ENCODE assay signal across 13 cellular contexts in genomic region chr9:137772281-137772873, GRCh38.
DNase-seq lines count a peak whose midpoint lies in the region; ATAC-seq, FAIRE-seq and TF ChIP-seq lines count a peak whose summit lies in the region.
"Had no signal": no experiment of that assay in that cellular context is flagged by ENCODE, and none has a peak within 500 bp of the region (broad histone marks: within the 10 kb centered on the region; RNA-seq: fewer than 3 reads in every experiment).

No MANE protein-coding gene starts in this region.

- H4K5ac ChIP-seq in H1 (ENCODE audit: insufficient read length, low read depth, low read length), result no peak overlapping the region

- CTCF ChIA-PET in H1 (lab: Charles Lee; ENCODE audit: partially characterized antibody), result interaction anchor here (0.8 to 1.7 kb wide), 15 partner anchors 9 to 214 kb away, joined by 3 to 8 read pairs (median 4); no protein-coding TSS in a partner anchor

- intact Hi-C loops in psoas muscle (cut with DNase I), result loop anchor here (2.0 to 5.0 kb wide), 2 partner anchors 100 kb away; no protein-coding TSS in a partner anchor

- no peak overlapping the region for H2BK15ac ChIP-seq in H1 (ENCODE audit: low read length)

- no peak for FAIRE-seq in H1 (lab: Jason Lieb, UNC)
- FAIRE-seq: islet of Langerhans had no signal

- H3K9me3 ChIP-seq in H1 (ENCODE audit: insufficient read depth in 2 of 2, low read depth in 1 of 2, low read length in 1 of 2) (no peaks in the 10 kb centered on the region), psoas muscle (no peaks in the 10 kb centered on the region)
- H3K9me3 ChIP-seq: breast epithelium had no signal

- H3K79me2 ChIP-seq in H1 (ENCODE audit: control insufficient read depth in 1 of 2, insufficient read depth in 2 of 2, low read length in 2 of 2), result peaks cover 0 to 11% of the 10 kb centered on the region in 2 experiments; a peak in 1 of 4 replicates

- no peak overlapping the region for H2BK5ac ChIP-seq in H1 (ENCODE audit: low read depth, low read length)

- H2BK12ac ChIP-seq in H1 (ENCODE audit: low read depth, low read length), result no peak overlapping the region

- no peak overlapping the region for H2AFZ ChIP-seq in H1 (ENCODE audit: low read length)

- peaks cover 2 to 4% of the 10 kb centered on the region in 2 experiments for H4K20me1 ChIP-seq in H1 (replicated peaks in 1 of 2; ENCODE audit: control insufficient read depth in 1 of 2, insufficient read depth in 2 of 2, low read length in 2 of 2)

- TF ChIP-seq CTCF in H1 (IDR thresholded peaks at IDR 0.05; ENCODE audit: control extremely low read depth in 1 of 3, insufficient read depth in 1 of 3, low read depth in 1 of 3, low read length in 3 of 3), result peak; percentile 60 to 77 (median 63)
- peak; percentile 22 for TF ChIP-seq CTCF in psoas muscle (IDR thresholded peaks at IDR 0.05)

- no peak overlapping the region for H3K9ac ChIP-seq in H1 (replicated peaks in 1 of 4; ENCODE audit: extremely low read depth in 1 of 4, low read depth in 3 of 4, low read length in 3 of 4)

- H3K4ac ChIP-seq in H1 (replicated peaks; ENCODE audit: insufficient read length, low read depth, low read length), result no peak overlapping the region

- POLR2A ChIA-PET in H1 (lab: Charles Lee; ENCODE audit: partially characterized antibody), result interaction anchor here (0.7 to 1.5 kb wide), 3 partner anchors 13 to 15 kb away, joined by 3 read pairs; no protein-coding TSS in a partner anchor

- peaks cover 7% of the 10 kb centered on the region; the same call in 1 of the 2 replicates for H3K79me1 ChIP-seq in H1 (ENCODE audit: low read depth, low read length)

- peak in 3 of 4 donors; percentile 38 to 66 (median 60) for ATAC-seq in psoas muscle
- ATAC-seq: activated T-cell treated with anti-CD3 and anti-CD28 coated beads, Interleukin-2, amount 50 U/mL, for 72 hours; stimulated activated naive CD8-positive, alpha-beta T cell treated with anti-CD3 and anti-CD28 coated beads, Interleukin-15, Interleukin-2, amounts not matched to agents 100 U/mL and 50 U/mL, for 24 hours had no signal

- H3K36me3 ChIP-seq in H1 (ENCODE audit: control insufficient read depth in 2 of 4, insufficient read depth in 4 of 4, low read length in 3 of 4), result peaks cover 8 to 38% (median 18%) of the 10 kb centered on the region in 4 experiments; a peak in 7 of 8 replicates
- peaks cover 0 to 60% of the 10 kb centered on the region in 2 donors for H3K36me3 ChIP-seq in psoas muscle (ENCODE audit: insufficient read depth in 1 of 2, low read depth in 1 of 2)
- H3K36me3 ChIP-seq: breast epithelium had no signal

- no peak for TF ChIP-seq POLR2A in H1 (IDR thresholded peaks at IDR 0.05; ENCODE audit: control extremely low read depth in 1 of 2, low read depth in 2 of 2, low read length in 2 of 2)

- no peak overlapping the region for H3K18ac ChIP-seq in H1 (ENCODE audit: extremely low read depth, low read length)

- H4K91ac ChIP-seq in H1 (replicated peaks; ENCODE audit: insufficient read length, low read length), result no peak overlapping the region

- TF ChIP-seq EP300 in H1 (IDR thresholded peaks at IDR 0.05; ENCODE audit: borderline replicate concordance in 1 of 2, low read depth in 2 of 2, low read length in 2 of 2), result no peak

- H3K4me1 ChIP-seq in H1 (replicated peaks in 1 of 4; ENCODE audit: control insufficient read depth in 3 of 4, insufficient read depth in 4 of 4, low read length in 3 of 4) (0 out of 7 replicates have a peak, but pooled peaks cover 0 to 2% (median 0%) of the 10 kb centered on the region in 4 experiments), psoas muscle (no peaks in the 10 kb centered on the region)
- H3K4me1 ChIP-seq: breast epithelium had no signal

- no peak overlapping the region for H4K8ac ChIP-seq in H1 (ENCODE audit: extremely low read depth, insufficient read depth, low read length)

- H3K23me2 ChIP-seq in H1 (ENCODE audit: low read depth, low read length), result no peaks in the 10 kb centered on the region

- H3K23ac ChIP-seq in H1 (ENCODE audit: insufficient read length), result no peak overlapping the region

- no peak overlapping the region for H2AK5ac ChIP-seq in H1 (ENCODE audit: low read depth, low read length)

- H3K27ac ChIP-seq in H1 (ENCODE audit: low read depth, low read length), result no peak overlapping the region
- H3K27ac ChIP-seq in psoas muscle, result no peak overlapping the region
- H3K27ac ChIP-seq: 22Rv1, breast epithelium had no signal

- WGBS in H1 (ENCODE audit: extremely low coverage in 1 of 2, insufficient coverage in 1 of 2, insufficient read length in 1 of 2, insufficient replicate concordance in 2 of 2, low coverage in 1 of 2, low lambda C conversion rate in 2 of 2, missing lambda C conversion rate in 1 of 2), 2 experiments, result 76% methylated on average over 12 of the region's 12 CpGs; no CpG with 5 or more reads in 1 of the 2 experiments
- WGBS in psoas muscle, 3 donors, result 85 to 91% (median 89%) methylated on average over 12 of the region's 12 CpGs

- DNase-seq in DMS 273 (lab: John Stamatoyannopoulos, UW; ENCODE audit: unreplicated experiment) (peak; percentile 8), DMS 273 treated with DMSO at 0.1 percent for 48 hours (lab: John Stamatoyannopoulos, UW) (no peak), NAMALWA (ENCODE audit: low spot score) (peak; percentile 25), H1 (ENCODE audit: low read depth in 1 of 2, low spot score in 2 of 2) (peak in 1 of 2 experiments; percentile 59), psoas muscle (no peak), MV-4-11 (lab: John Stamatoyannopoulos, UW) (no peak), cerebellum (ENCODE audit: low spot score) (no peak), DMS114 treated with DMSO at 0.1 percent for 48 hours (lab: John Stamatoyannopoulos, UW; ENCODE audit: unreplicated experiment) (no peak)
- DNase-seq: activated T-cell treated with anti-CD3 and anti-CD28 coated beads, Interleukin-2, amount 50 U/mL, for 72 hours; stimulated activated naive CD8-positive, alpha-beta T cell treated with anti-CD3 and anti-CD28 coated beads, Interleukin-15, Interleukin-2, amounts not matched to agents 100 U/mL and 50 U/mL, for 24 hours had no signal

- H3K14ac ChIP-seq in H1 (ENCODE audit: insufficient read length), result no peak overlapping the region

- H2BK20ac ChIP-seq in H1 (ENCODE audit: low read length), result no peak overlapping the region

- TF ChIP-seq RAD21 in H1 (IDR thresholded peaks at IDR 0.05 in 1 of 2, conservative IDR thresholded peaks at IDR 0.05 in 1 of 2; ENCODE audit: low read depth in 2 of 2, low read length in 2 of 2), result peak; percentile 58 to 76

- H3K4me2 ChIP-seq in H1 (ENCODE audit: insufficient read depth in 1 of 2, low read depth in 2 of 2, low read length in 2 of 2), result no peak overlapping the region

- no peak overlapping the region for H3K4me3 ChIP-seq in H1 (ENCODE audit: extremely low read depth in 1 of 4, insufficient read depth in 2 of 4, low read depth in 3 of 4, low read length in 4 of 4)
- no peak overlapping the region for H3K4me3 ChIP-seq in psoas muscle
- H3K4me3 ChIP-seq: breast epithelium had no signal

- H3K56ac ChIP-seq in H1 (replicated peaks; ENCODE audit: insufficient read length, low read depth, low read length), result no peak overlapping the region

- no peaks in the 10 kb centered on the region for H3K27me3 ChIP-seq in H1 (replicated peaks in 1 of 4; ENCODE audit: control insufficient read depth in 3 of 4, extremely low read depth in 1 of 4, insufficient read depth in 3 of 4, low read length in 3 of 4)
- H3K27me3 ChIP-seq in psoas muscle (ENCODE audit: insufficient read depth in 3 of 3, low read length in 2 of 3), result no peaks in the 10 kb centered on the region
- H3K27me3 ChIP-seq: breast epithelium had no signal

- H2BK120ac ChIP-seq in H1 (replicated peaks; ENCODE audit: low read depth, low read length), result no peak overlapping the region

TF ChIP-seq in H1, 55 proteins besides CTCF, POLR2A, EP300 and RAD21:
- TF ChIP-seq ZNF274 (IDR thresholded peaks at IDR 0.05; ENCODE audit: borderline replicate concordance, extremely low read depth, low read length) (no peak), YY1 (IDR thresholded peaks at IDR 0.05; ENCODE audit: low read depth, low read length) (no peak), CHD1 (IDR thresholded peaks at IDR 0.05; ENCODE audit: low read depth, low read length) (no peak), GABPA (IDR thresholded peaks at IDR 0.05; ENCODE audit: borderline replicate concordance, insufficient read depth, low read length) (no peak), POLR2AphosphoS5 (IDR thresholded peaks at IDR 0.05; ENCODE audit: low read depth, low read length) (no peak), BCL11A (IDR thresholded peaks at IDR 0.05; ENCODE audit: low read depth in 2 of 2, low read length in 2 of 2) (no peak)

Comparison
In these comparisons a context has a peak if more than half of its experiments do, and no peak if none do; other contexts are left out.
1. DNase-seq: peak in DMS 273 (single experiment) and NAMALWA (single experiment); none in DMS 273 treated with DMSO at 0.1 percent for 48 hours (single experiment), psoas muscle (0 of 2), MV-4-11 (single experiment), cerebellum (single experiment) and DMS114 treated with DMSO at 0.1 percent for 48 hours (single experiment).